17 cellular contexts compared by ENCODE assay signal in genomic region chr17:8091033-8091687, GRCh38. TPM values are rescaled to one million over a fixed set of nuclear protein-coding genes. Genes with fewer than 3 reads are reported as not detected.
A peak's percentile ranks its signal among the peaks of the same experiment; 100 is the strongest.
DNase-seq lines count a peak whose midpoint lies in the region; ATAC-seq and TF ChIP-seq lines count a peak whose summit lies in the region.
"Had no signal": no experiment of that assay in that cellular context is flagged by ENCODE, and none has a peak within 500 bp of the region (broad histone marks: within the 10 kb centered on the region; RNA-seq: fewer than 3 reads in every experiment).

No MANE protein-coding gene starts in this region.

- intact Hi-C loops in activated B cell treated with CpG ODN at 0.5 μM for 24 hours (cut with micrococcal nuclease), result loop anchor here (1.0 to 2.0 kb wide), 4 partner anchors 11 to 48 kb away; no protein-coding TSS in a partner anchor

- ATAC-seq in HG03378 (IDR thresholded peaks at IDR 0.05; ENCODE audit: unreplicated experiment) (peak; percentile 45), activated B cell treated with CpG ODN at 0.5 μM for 24 hours (ENCODE audit: low read depth) (peak; percentile 90)

- H3K36me3 Mint-ChIP-seq in activated B cell treated with CpG ODN at 0.5 μM for 24 hours (ENCODE audit: low read depth), result peaks cover 2% of the 10 kb centered on the region
- H3K36me3 Mint-ChIP-seq: activated CD4-positive, alpha-beta memory T cell treated with anti-CD3 and anti-CD28 coated beads for 36 hours; immature natural killer cell had no signal

- peaks cover 7% of the 10 kb centered on the region for H3K27me3 Mint-ChIP-seq in activated B cell treated with CpG ODN at 0.5 μM for 24 hours

- no peaks in the 10 kb centered on the region for H3K9me3 Mint-ChIP-seq in activated B cell treated with CpG ODN at 0.5 μM for 24 hours
- H3K9me3 Mint-ChIP-seq: activated CD4-positive, alpha-beta memory T cell treated with anti-CD3 and anti-CD28 coated beads for 36 hours; immature natural killer cell had no signal

- TF ChIP-seq CTCF in GM20000 (IDR thresholded peaks at IDR 0.05; ENCODE audit: extremely low read depth, missing control alignments) (no peak), activated B cell treated with CpG ODN at 0.5 μM for 24 hours (IDR thresholded peaks at IDR 0.05) (no peak)

- H3K4me1 Mint-ChIP-seq in activated B cell treated with CpG ODN at 0.5 μM for 24 hours, result peaks cover 46% of the 10 kb centered on the region

- CTCF ChIA-PET in activated B cell treated with CpG ODN at 0.5 μM for 24 hours (lab: Charles Lee), result interaction anchor here (0.7 to 6.0 kb wide), 17 partner anchors 8 to 209 kb away, joined by 3 to 46 read pairs (median 5); no protein-coding TSS in a partner anchor

- H3K27ac Mint-ChIP-seq in activated B cell treated with CpG ODN at 0.5 μM for 24 hours, result peak overlapping the region; percentile 95
- H3K27ac Mint-ChIP-seq: activated CD4-positive, alpha-beta memory T cell treated with anti-CD3 and anti-CD28 coated beads for 36 hours; immature natural killer cell had no signal

- POLR2A ChIA-PET in activated B cell treated with CpG ODN at 0.5 μM for 24 hours (lab: Charles Lee), result interaction anchor here (0.5 to 4.1 kb wide), 25 partner anchors 9 to 1450 kb away, joined by 3 to 46 read pairs (median 7); partner anchors contain the start of genes ALOXE3, CTC1, NAA38 and PFAS

- DNase-seq in Daoy (ENCODE audit: low read depth) (peak; percentile 18), GM20000 (ENCODE audit: low spot score) (peak; percentile 67), activated B cell treated with CpG ODN at 0.5 μM for 24 hours (peak; percentile 71), NCI-H82 (lab: John Stamatoyannopoulos, UW) (no peak), kidney tubule cell (ENCODE audit: low spot score) (no peak), superior temporal gyrus (ENCODE audit: extremely low spot score) (no peak)
- no peak for DNase-seq in stimulated activated CD4-positive, alpha-beta T cell treated with anti-CD3 and anti-CD28 coated beads, Interleukin-1b, Interleukin-23, amount 100 ng/mL, for 48 hours
- DNase-seq: activated CD4-positive, alpha-beta memory T cell treated with anti-CD3 and anti-CD28 coated beads for 36 hours; activated effector memory CD4-positive, alpha-beta T cell treated with Interleukin-2 at 50 U/mL for 16 hours; foreskin melanocyte; immature natural killer cell; NCI-H345; PC-9 had no signal

- H3K4me3 Mint-ChIP-seq in activated B cell treated with CpG ODN at 0.5 μM for 24 hours, result peak overlapping the region; percentile 80
- H3K4me3 Mint-ChIP-seq: activated CD4-positive, alpha-beta memory T cell treated with anti-CD3 and anti-CD28 coated beads for 36 hours; immature natural killer cell had no signal

RNA-seq across cellular contexts. Expression of gene ALOX12B, which starts 3.6 kb away (rescaled TPM):
- total RNA-seq in Daoy (2014; rRNA removed; shearing (Covaris generic)), result not detected in 2 replicates
- 1.4 and 1.5 TPM in 2 replicates for total RNA-seq in activated B cell treated with CpG ODN at 0.5 μM for 24 hours
- total RNA-seq: mononuclear cell; PC-9; posterior vena cava; T-helper 2 cell treated with Interferon-gamma antibody and Interleukin-4, amounts not matched to agents 100 ng/mL and 5 ng/mL, for 36 hours had no signal

RNA-seq across cellular contexts. Expression of gene ALOXE3, which starts 27.2 kb away (rescaled TPM):
- 0.03 TPM in 1 of 2 replicates, not detected in the other for total RNA-seq in Daoy (2014; rRNA removed; shearing (Covaris generic))
- total RNA-seq in activated B cell treated with CpG ODN at 0.5 μM for 24 hours, result not detected in 2 replicates
- total RNA-seq: posterior vena cava; T-helper 2 cell treated with Interferon-gamma antibody and Interleukin-4, amounts not matched to agents 100 ng/mL and 5 ng/mL, for 36 hours had no signal

RNA-seq across cellular contexts. Expression of gene HES7, which starts 32.7 kb away (rescaled TPM):
- total RNA-seq in Daoy (2014; rRNA removed; shearing (Covaris generic)), result 0.40 and 0.92 TPM in 2 replicates
- 0.12 and 0.49 TPM in 2 replicates for total RNA-seq in activated B cell treated with CpG ODN at 0.5 μM for 24 hours
- total RNA-seq: mononuclear cell had no signal

RNA-seq across cellular contexts. Expression of gene ALOX15B, which starts 52.3 kb away (rescaled TPM):
- not detected in 2 replicates for total RNA-seq in Daoy (2014; rRNA removed; shearing (Covaris generic))
- not detected in 2 replicates for total RNA-seq in activated B cell treated with CpG ODN at 0.5 μM for 24 hours
- total RNA-seq: activated CD4-positive, alpha-beta memory T cell treated with anti-CD3 and anti-CD28 coated beads for 36 hours; PC-9; T-helper 2 cell treated with Interferon-gamma antibody and Interleukin-4, amounts not matched to agents 100 ng/mL and 5 ng/mL, for 36 hours had no signal

Comparison
In these comparisons a context has a peak if more than half of its experiments do, and no peak if none do; other contexts are left out.
1. DNase-seq: peak in Daoy (single experiment), GM20000 (single experiment) and activated B cell treated with CpG ODN at 0.5 μM for 24 hours (single experiment); none in NCI-H82 (single experiment), kidney tubule cell (single experiment), stimulated activated CD4-positive, alpha-beta T cell treated with anti-CD3 and anti-CD28 coated beads, Interleukin-1b, Interleukin-23, amount 100 ng/mL, for 48 hours (single experiment) and superior temporal gyrus (single experiment).